11 cellular contexts compared by ENCODE assay signal in genomic region chr16:87580855-87581261, GRCh38. TPM values are rescaled to one million over a fixed set of nuclear protein-coding genes. Genes with fewer than 3 reads are reported as not detected.
DNase-seq lines count a peak whose midpoint lies in the region; ATAC-seq and TF ChIP-seq lines count a peak whose summit lies in the region.
"Had no signal": no experiment of that assay in that cellular context is flagged by ENCODE, and none has a peak within 500 bp of the region (broad histone marks: within the 10 kb centered on the region; RNA-seq: fewer than 3 reads in every experiment).

No MANE protein-coding gene starts in this region.

- no peaks in the 10 kb centered on the region; the same call in 2 of the 3 replicates for H3K36me3 Mint-ChIP-seq in GM23338 (ENCODE audit: low read depth)

- H3K79me2 ChIP-seq in GM23338 (replicated peaks; ENCODE audit: insufficient read depth) = no peaks in the 10 kb centered on the region

- H3K4me3 ChIP-seq in GM23338 = no peak overlapping the region

- no peak overlapping the region for H3K27ac ChIP-seq in GM23338 (ENCODE audit: low read depth)
- H3K27ac ChIP-seq in RWPE1 = no peak overlapping the region

- TF ChIP-seq CTCF in GM23338 (conservative IDR thresholded peaks at IDR 0.05; ENCODE audit: low read depth in 2 of 2) (peak; percentile 22 to 42; a peak in 2 of 4 replicates), RWPE1 (conservative IDR thresholded peaks at IDR 0.05; ENCODE audit: low read depth) (no peak)

- H3K27me3 Mint-ChIP-seq in GM23338 (ENCODE audit: insufficient read depth, low read depth, poor library complexity) = peaks cover 3% of the 10 kb centered on the region

- peaks cover 36% of the 10 kb centered on the region for H3K4me1 Mint-ChIP-seq in GM23338

- POLR2A ChIA-PET in RWPE1 (lab: Yijun Ruan, JAX; ENCODE audit: low non-redundant PET) = no interaction called here

- no peaks in the 10 kb centered on the region for H3K27me3 ChIP-seq in GM23338 (ENCODE audit: insufficient read depth)

- H3K9me3 Mint-ChIP-seq in GM23338 = no peaks in the 10 kb centered on the region

- H2AFZ ChIP-seq in GM23338 = no peak overlapping the region

- DNase-seq in CD1c-positive myeloid dendritic cell (ENCODE audit: extremely low spot score) = peak; percentile 19
- peak; percentile 36 for DNase-seq in GM23338 (ENCODE audit: low spot score)
- peak; percentile 27 for DNase-seq in T1000 (lab: John Stamatoyannopoulos, UW)
- peak; percentile 83 for DNase-seq in kidney tubule cell (ENCODE audit: low spot score)
- no peak for DNase-seq in SIG-M5 (lab: John Stamatoyannopoulos, UW)
- no peak for DNase-seq in RWPE1 (ENCODE audit: low spot score)
- DNase-seq: GF-D8, NCI-H748 treated with DMSO at 0.1 percent for 48 hours, SW 1271 had no signal

- H3F3A ChIP-seq in GM23338 (replicated peaks; ENCODE audit: low read depth) = peaks cover 6% of the 10 kb centered on the region

- no peak overlapping the region for H3K27ac Mint-ChIP-seq in GM23338

- no peaks in the 10 kb centered on the region for H3K9me2 ChIP-seq in GM23338 (ENCODE audit: insufficient read depth)

- H3K36me3 ChIP-seq in GM23338 (ENCODE audit: insufficient read depth) = no peaks in the 10 kb centered on the region

- H3K4me2 ChIP-seq in GM23338 = no peak overlapping the region

- ATAC-seq in GM23338 (no peak), HG03097 (IDR thresholded peaks at IDR 0.05; ENCODE audit: low FRiP score, unreplicated experiment) (no peak), HG02678 (IDR thresholded peaks at IDR 0.05; ENCODE audit: unreplicated experiment) (no peak)

- H3K4me1 ChIP-seq in GM23338 (ENCODE audit: insufficient read depth) = peaks cover 19% of the 10 kb centered on the region

- no peak overlapping the region for H3K4me3 Mint-ChIP-seq in GM23338

- H4K20me1 ChIP-seq in GM23338 (replicated peaks; ENCODE audit: insufficient read depth) = no peaks in the 10 kb centered on the region

- CTCF ChIA-PET in RWPE1 (lab: Yijun Ruan, JAX) = no interaction called here

TF ChIP-seq in GM23338, 12 proteins besides CTCF, POLR2A, EP300 and RAD21:
- no peak for TF ChIP-seq ZNF331 (CRISPR knock-in tag; IDR thresholded peaks at IDR 0.05; ENCODE audit: low read depth)
- no peak for TF ChIP-seq CREB1 (CRISPR knock-in tag; IDR thresholded peaks at IDR 0.05; ENCODE audit: low read depth)
- TF ChIP-seq NANOG (IDR thresholded peaks at IDR 0.05; ENCODE audit: borderline replicate concordance) = no peak
- TF ChIP-seq EZH2 (IDR thresholded peaks at IDR 0.05; ENCODE audit: low read depth, unreplicated experiment) = no peak
- no peak for TF ChIP-seq POLR2AphosphoS5 (IDR thresholded peaks at IDR 0.05; ENCODE audit: low read depth)
- TF ChIP-seq ETS1 (IDR thresholded peaks at IDR 0.05) = no peak
- TF ChIP-seq STAT1 (IDR thresholded peaks at IDR 0.05; ENCODE audit: unreplicated experiment) = no peak
- no peak for TF ChIP-seq REST (IDR thresholded peaks at IDR 0.05; ENCODE audit: unreplicated experiment)
- TF ChIP-seq EZH2phosphoT487 (IDR thresholded peaks at IDR 0.05; ENCODE audit: unreplicated experiment) = no peak
- TF ChIP-seq ZNF114 (CRISPR knock-in tag; IDR thresholded peaks at IDR 0.05) = no peak
- no peak for TF ChIP-seq ZNF462 (CRISPR knock-in tag; IDR thresholded peaks at IDR 0.05)
- TF ChIP-seq JUNB (IDR thresholded peaks at IDR 0.05; ENCODE audit: unreplicated experiment) = no peak

RNA-seq across cellular contexts. Expression of gene JPH3, which starts 21.4 kb away (rescaled TPM):
- total RNA-seq in GM23338 (2014; rRNA removed; shearing (Covaris generic)) = 35.2 and 38.3 TPM in 2 replicates
- polyA plus RNA-seq in GM23338 (2016; fragmentation: Nextera tagmentation; extraction: Ambion mirVana) = 8.4 and 8.8 TPM in 2 replicates

Comparison
In these comparisons a context has a peak if more than half of its experiments do, and no peak if none do; other contexts are left out.
1. DNase-seq: peak in CD1c-positive myeloid dendritic cell (single experiment), GM23338 (single experiment), T1000 (single experiment) and kidney tubule cell (single experiment); none in SIG-M5 (single experiment) and RWPE1 (single experiment).